ENCODE assay signal across 11 cellular contexts in the genomic region with DNA sequence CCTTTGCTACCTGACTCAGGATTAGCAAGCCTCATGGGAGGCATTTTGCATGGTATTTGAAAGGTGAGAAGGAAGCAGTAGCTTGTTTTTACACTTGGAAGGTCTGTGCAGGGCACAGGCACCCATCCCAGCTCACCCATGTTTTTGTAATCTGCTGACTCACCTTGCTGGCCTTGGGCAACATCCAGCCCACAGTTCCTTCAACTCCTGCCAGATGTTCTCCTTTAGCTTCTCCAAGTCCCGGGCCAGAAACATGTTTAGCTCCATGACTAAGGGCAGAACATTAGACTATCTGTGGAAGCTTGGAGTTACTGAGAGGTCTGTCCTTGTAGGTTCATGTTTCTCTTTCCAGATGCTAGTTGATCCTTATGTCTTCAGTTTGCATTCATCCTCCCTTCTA. TPM values are rescaled to one million over a fixed set of nuclear protein-coding genes. Genes with fewer than 3 reads are reported as not detected.
DNase-seq lines count a peak whose midpoint lies in the region; ATAC-seq, FAIRE-seq and TF ChIP-seq lines count a peak whose summit lies in the region.
"Had no signal": no experiment of that assay in that cellular context is flagged by ENCODE, and none has a peak within 500 bp of the region (broad histone marks: within the 10 kb centered on the region; RNA-seq: fewer than 3 reads in every experiment).

No MANE protein-coding gene starts in this region.

- POLR2A ChIA-PET in K562 (lab: Yijun Ruan, JAX), result interaction anchor here (0.6 to 1.9 kb wide), 3 partner anchors 9 to 52 kb away, joined by 4 to 5 read pairs (median 5); no protein-coding TSS in a partner anchor

- no peak for TF ChIP-seq POLR2A in K562 (conservative IDR thresholded peaks at IDR 0.05)
- TF ChIP-seq POLR2A in GM18505 (IDR thresholded peaks at IDR 0.05; ENCODE audit: borderline replicate concordance, extremely low read depth, insufficient read depth, insufficient read length), result no peak

- no peak for TF ChIP-seq RAD21 in K562 (CRISPR knock-in tag; conservative IDR thresholded peaks at IDR 0.05 in 1 of 2, IDR thresholded peaks at IDR 0.05 in 1 of 2)

- 17% methylated on average over 1 of the region's 1 CpG for WGBS in K562 (ENCODE audit: insufficient coverage, low coverage, missing lambda C conversion rate)

- peak overlapping the region; percentile 82 for H2AFZ ChIP-seq in K562 (ENCODE audit: low read depth, low read length)

- no peaks in the 10 kb centered on the region for H4K20me1 ChIP-seq in K562 (replicated peaks; ENCODE audit: control insufficient read depth, insufficient read depth, low read length)

- intact Hi-C loops in K562 (cut with micrococcal nuclease), result no loop called here

- FAIRE-seq in K562 (lab: Jason Lieb, UNC), result peak; percentile 6

- H3K9me3 ChIP-seq in K562 (replicated peaks; ENCODE audit: control insufficient read depth, insufficient read depth, low read depth, low read length) (no peaks in the 10 kb centered on the region), HAP-1 (no peaks in the 10 kb centered on the region)
- H3K9me3 ChIP-seq: SK-N-SH had no signal

- H3K4me3 ChIP-seq in K562 (no peak overlapping the region), HAP-1 (no peak overlapping the region)

- H3K27ac ChIP-seq in K562 (ENCODE audit: extremely low read depth, low read depth, low read length), result no peak overlapping the region; the same call in 2 of the 3 replicates

- H3K27me3 ChIP-seq in K562 (ENCODE audit: control insufficient read depth in 2 of 2, insufficient read depth in 2 of 2, low read length in 2 of 2) (no peaks in the 10 kb centered on the region), HAP-1 (ENCODE audit: low read depth) (no peaks in the 10 kb centered on the region)

- H3K9ac ChIP-seq in K562 (ENCODE audit: insufficient read depth in 1 of 2, low read depth in 2 of 2, low read length in 2 of 2), result no peak overlapping the region
- H3K9ac ChIP-seq: SK-N-SH had no signal

- no TSS peak for BruUV-seq in K562 (replicated peaks; lab: Mats Ljungman, UMichigan)

- H3K4me1 ChIP-seq in K562 (replicated peaks in 1 of 2; ENCODE audit: control insufficient read depth in 2 of 2, insufficient read depth in 2 of 2, low read length in 2 of 2) (peaks cover 0 to 8% of the 10 kb centered on the region in 2 experiments; a peak in 3 of 5 replicates), HAP-1 (no peaks in the 10 kb centered on the region)

- no peaks in the 10 kb centered on the region for H3K79me2 ChIP-seq in K562 (ENCODE audit: control insufficient read depth, insufficient read depth, low read length)

- DNase-seq in AML-193 (lab: John Stamatoyannopoulos, UW) (peak; percentile 24 to 59), HS-27A (ENCODE audit: low read depth) (peak; percentile 46), K562 (ENCODE audit: extremely low read depth in 1 of 4, low spot score in 3 of 4) (peak in 1 of 4 experiments; percentile 28), left lobe of liver (ENCODE audit: low spot score) (no peak), G401 (ENCODE audit: low spot score) (no peak), HAP-1 (ENCODE audit: low spot score in 2 of 2) (no peak), DMS79 (lab: John Stamatoyannopoulos, UW) (no peak)
- DNase-seq: anterior cingulate cortex, NCI-H2107, SK-N-SH had no signal

- no peaks in the 10 kb centered on the region for H3K9me1 ChIP-seq in K562 (ENCODE audit: control insufficient read depth, insufficient read depth, low read length)

- in situ Hi-C loops in K562 (cut with MboI) (no loop called here), G401 (cut with HindIII; ENCODE audit: low sequenced_read_pairs) (no loop called here), HAP-1 (cut with MboI; ENCODE audit: low sequenced_read_pairs) (no loop called here)

- H3K36me3 ChIP-seq in K562 (ENCODE audit: control insufficient read depth, insufficient read depth, low read length) (no peaks in the 10 kb centered on the region), HAP-1 (replicated peaks) (no peaks in the 10 kb centered on the region)

- no peak overlapping the region for H3K4me2 ChIP-seq in K562 (ENCODE audit: insufficient read depth, low read length)
- H3K4me2 ChIP-seq: SK-N-SH had no signal

- CTCF ChIA-PET in K562 (lab: Yijun Ruan, JAX; ENCODE audit: low intra/inter-chr PET ratio), result no interaction called here

- no peak for TF ChIP-seq EP300 in K562 (IDR thresholded peaks at IDR 0.05; ENCODE audit: low read length)

- ATAC-seq in K562, result peak; percentile 38; the same call in 2 of the 3 replicates
- ATAC-seq in left lobe of liver, result peak; percentile 74
- no peak for ATAC-seq in GM18505 (IDR thresholded peaks at IDR 0.05; ENCODE audit: unreplicated experiment)

- no peak for TF ChIP-seq CTCF in K562 (IDR thresholded peaks at IDR 0.05 in 2 of 3, conservative IDR thresholded peaks at IDR 0.05 in 1 of 3; ENCODE audit: insufficient read depth in 2 of 3, low read depth in 1 of 3, low read length in 3 of 3)

TF ChIP-seq in K562, 482 proteins besides CTCF, POLR2A, EP300 and RAD21 (continues in another document):
- no peak for TF ChIP-seq POLR2AphosphoS2 (IDR thresholded peaks at IDR 0.05; ENCODE audit: low read length)
- no peak for TF ChIP-seq ZNF212 (CRISPR knock-in tag; IDR thresholded peaks at IDR 0.05)
- TF ChIP-seq DPF2 (IDR thresholded peaks at IDR 0.05), result no peak
- peak; percentile 83 for TF ChIP-seq MAFG (tag; conservative IDR thresholded peaks at IDR 0.05)
- TF ChIP-seq ZNF316 (IDR thresholded peaks at IDR 0.05), result peak; percentile 81
- peak; percentile 68; the same call in 1 of the 2 replicates for TF ChIP-seq MAFF (IDR thresholded peaks at IDR 0.05; ENCODE audit: low read length)
- no peak for TF ChIP-seq ZBTB1 (CRISPR knock-in tag; IDR thresholded peaks at IDR 0.05; ENCODE audit: borderline replicate concordance, low read depth)
- TF ChIP-seq, protein P1, sequence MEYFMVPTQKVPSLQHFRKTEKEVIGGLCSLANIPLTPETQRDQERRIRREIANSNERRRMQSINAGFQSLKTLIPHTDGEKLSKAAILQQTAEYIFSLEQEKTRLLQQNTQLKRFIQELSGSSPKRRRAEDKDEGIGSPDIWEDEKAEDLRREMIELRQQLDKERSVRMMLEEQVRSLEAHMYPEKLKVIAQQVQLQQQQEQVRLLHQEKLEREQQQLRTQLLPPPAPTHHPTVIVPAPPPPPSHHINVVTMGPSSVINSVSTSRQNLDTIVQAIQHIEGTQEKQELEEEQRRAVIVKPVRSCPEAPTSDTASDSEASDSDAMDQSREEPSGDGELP (CRISPR knock-in tag; IDR thresholded peaks at IDR 0.05; ENCODE audit: borderline replicate concordance), result no peak
- TF ChIP-seq MAFK (IDR thresholded peaks at IDR 0.05; ENCODE audit: low read length), result peak; percentile 69
- peak; percentile 83 for TF ChIP-seq C11orf30 (IDR thresholded peaks at IDR 0.05; ENCODE audit: low read depth)
- TF ChIP-seq ELF4 (CRISPR knock-in tag; IDR thresholded peaks at IDR 0.05), result no peak

RNA-seq across cellular contexts. Expression of a gene that starts 12.4 kb away (rescaled TPM):
- total RNA-seq in K562 (2011; cell fraction: chromatin; rRNA removed; ENCODE audit: low replicate concordance), result 24.6 and 62.7 TPM in 2 replicates
- total RNA-seq in K562 (2011; cell fraction: nucleolus; rRNA removed), result 10.2 and 12.2 TPM in 2 replicates
- total RNA-seq in K562 (2011; cell fraction: nucleoplasm; rRNA removed), result 20.5 and 33.6 TPM in 2 replicates
- total RNA-seq in K562 (2014; rRNA removed) (19.8 and 25.6 TPM in 2 replicates), K562 (2014; rRNA removed; fragmentation: Illumina TruSeq; extraction: Trizol) (48.4 and 52.8 TPM in 2 replicates), K562 (2015; rRNA removed; fragmentation: Illumina TruSeq; extraction: Trizol) (35.6 and 40.3 TPM in 2 replicates), K562 (2021) (45.5 and 52.1 TPM in 2 replicates), left lobe of liver (28.3 TPM)
- polyA plus RNA-seq in K562 (2011; rRNA removed) (48.1 and 50.8 TPM in 2 replicates), K562 (2014; fragmentation: Illumina TruSeq; extraction: Trizol) (33.8 and 40.9 TPM in 2 replicates), K562 (2014; fragmentation: Nextera tagmentation; extraction: Ambion mirVana) (1 to 10 TPM; 3.4 to 5.2 TPM), K562 (2014; rRNA removed) (20.5 and 24.6 TPM in 2 replicates)
- 7.2 and 16.9 TPM in 2 replicates for polyA plus RNA-seq in K562 (2011; cell fraction: cytosol; rRNA removed)
- 13.6 and 18.5 TPM in 2 replicates for polyA plus RNA-seq in K562 (2011; cell fraction: nucleus; rRNA removed)
- polyA plus RNA-seq in K562 (2012), result 15.7 and 17.7 TPM in 2 replicates
- polyA minus RNA-seq in K562 (2011; rRNA and poly(A)+ RNA removed), result 130 and 160 TPM in 2 replicates
- polyA minus RNA-seq in K562 (2011; cell fraction: cytosol; rRNA and poly(A)+ RNA removed), result 30.0 and 37.1 TPM in 2 replicates
- polyA minus RNA-seq in K562 (2011; cell fraction: nucleus; rRNA and poly(A)+ RNA removed), result 15.2 and 27.8 TPM in 2 replicates
- total RNA-seq in G401 (2014; rRNA removed; shearing (Covaris generic)), result 55.4 and 97.1 TPM in 2 replicates

RNA-seq across cellular contexts. Expression of a gene that starts 31.0 kb away (rescaled TPM):
- total RNA-seq in K562 (2011; cell fraction: chromatin; rRNA removed; ENCODE audit: low replicate concordance), result 30.0 and 80.0 TPM in 2 replicates
- 14.7 and 21.7 TPM in 2 replicates for total RNA-seq in K562 (2011; cell fraction: nucleolus; rRNA removed)
- total RNA-seq in K562 (2011; cell fraction: nucleoplasm; rRNA removed), result 29.6 and 45.3 TPM in 2 replicates
- total RNA-seq in K562 (2014; rRNA removed) (22.0 and 31.8 TPM in 2 replicates), K562 (2014; rRNA removed; fragmentation: Illumina TruSeq; extraction: Trizol) (49.3 and 58.4 TPM in 2 replicates), K562 (2015; rRNA removed; fragmentation: Illumina TruSeq; extraction: Trizol) (48.6 and 53.4 TPM in 2 replicates), K562 (2021) (39.3 and 39.4 TPM in 2 replicates), left lobe of liver (9.4 TPM)
- polyA plus RNA-seq in K562 (2011; rRNA removed) (55.3 and 62.9 TPM in 2 replicates), K562 (2014; fragmentation: Illumina TruSeq; extraction: Trizol) (43.6 and 59.4 TPM in 2 replicates), K562 (2014; fragmentation: Nextera tagmentation; extraction: Ambion mirVana) (10 to 100 TPM; 27.9 to 39.2 TPM), K562 (2014; rRNA removed) (25.0 and 28.5 TPM in 2 replicates)
- polyA plus RNA-seq in K562 (2011; cell fraction: cytosol; rRNA removed), result 14.4 and 26.4 TPM in 2 replicates
- polyA plus RNA-seq in K562 (2011; cell fraction: nucleus; rRNA removed), result 42.9 and 58.3 TPM in 2 replicates
- 16.6 and 18.0 TPM in 2 replicates for polyA plus RNA-seq in K562 (2012)
- polyA minus RNA-seq in K562 (2011; rRNA and poly(A)+ RNA removed), result 98.9 and 99.4 TPM in 2 replicates
- polyA minus RNA-seq in K562 (2011; cell fraction: cytosol; rRNA and poly(A)+ RNA removed), result 23.1 and 37.2 TPM in 2 replicates
- polyA minus RNA-seq in K562 (2011; cell fraction: nucleus; rRNA and poly(A)+ RNA removed), result 39.9 and 67.8 TPM in 2 replicates
- 66.6 and 117 TPM in 2 replicates for total RNA-seq in G401 (2014; rRNA removed; shearing (Covaris generic))

Comparison
In these comparisons a context has a peak if more than half of its experiments do, and no peak if none do; other contexts are left out.
1. DNase-seq: peak in AML-193 (2 of 2) and HS-27A (single experiment); none in left lobe of liver (single experiment), G401 (single experiment), HAP-1 (0 of 2) and DMS79 (single experiment).